In genomic region chr5:88746438-88746882, GRCh38 we compare ENCODE assay signal across 10 cellular contexts.
DNase-seq lines count a peak whose midpoint lies in the region; ATAC-seq and TF ChIP-seq lines count a peak whose summit lies in the region.
"Had no signal": no experiment of that assay in that cellular context is flagged by ENCODE, and none has a peak within 500 bp of the region (broad histone marks: within the 10 kb centered on the region; RNA-seq: fewer than 3 reads in every experiment).

No MANE protein-coding gene starts in this region.

- H3K36me3 Mint-ChIP-seq in CD4-positive, alpha-beta memory T cell: no peaks in the 10 kb centered on the region

- no peak for TF ChIP-seq CTCF in GM12865 (IDR thresholded peaks at IDR 0.05; ENCODE audit: insufficient read depth, low read depth, low read length, missing control alignments)

- no peak overlapping the region for H3K4me3 ChIP-seq in GM12865 (ENCODE audit: low read depth, low read length)
- H3K4me3 ChIP-seq in CD4-positive, alpha-beta memory T cell (ENCODE audit: low read length in 2 of 2): no peak overlapping the region

- CTCF ChIA-PET in CD4-positive, alpha-beta memory T cell (lab: Charles Lee; ENCODE audit: partially characterized antibody): interaction anchor here (3.0 kb wide), 1 partner anchor 17 kb away, joined by 12 read pairs; no protein-coding TSS in a partner anchor

- H3K27ac Mint-ChIP-seq in CD4-positive, alpha-beta memory T cell: no peak overlapping the region

- no peaks in the 10 kb centered on the region for H3K9me3 Mint-ChIP-seq in CD4-positive, alpha-beta memory T cell

- POLR2A ChIA-PET in CD4-positive, alpha-beta memory T cell (lab: Charles Lee; ENCODE audit: partially characterized antibody): no interaction called here

- intact Hi-C loops in CD4-positive, alpha-beta memory T cell (cut with micrococcal nuclease): no loop called here

- peaks cover 2% of the 10 kb centered on the region for H3K4me1 ChIP-seq in CD4-positive, alpha-beta memory T cell (ENCODE audit: insufficient read depth, low read length)

- ATAC-seq in GM19397 (IDR thresholded peaks at IDR 0.05; ENCODE audit: unreplicated experiment) (peak; percentile 78), HG02870 (IDR thresholded peaks at IDR 0.05; ENCODE audit: unreplicated experiment) (peak; percentile 79), HG03571 (IDR thresholded peaks at IDR 0.05; ENCODE audit: unreplicated experiment) (peak; percentile 67)

- H3K4me3 Mint-ChIP-seq in CD4-positive, alpha-beta memory T cell: no peak overlapping the region

- H3K36me3 ChIP-seq in CD4-positive, alpha-beta memory T cell (ENCODE audit: insufficient read depth, low read length): no peaks in the 10 kb centered on the region

- peaks cover 1 to 4% of the 10 kb centered on the region in 2 donors for H3K27me3 Mint-ChIP-seq in CD4-positive, alpha-beta memory T cell

- peak; percentile 78 for DNase-seq in GM12865 (ENCODE audit: low read depth)
- DNase-seq in CD4-positive, alpha-beta memory T cell: no peak
- DNase-seq in H4 (ENCODE audit: low spot score): no peak
- DNase-seq in SW 1271 (lab: John Stamatoyannopoulos, UW): no peak
- DNase-seq in NCI-H2029 treated with DMSO at 0.1 percent for 48 hours (lab: John Stamatoyannopoulos, UW): no peak
- DNase-seq: activated CD4-positive, alpha-beta T cell treated with anti-CD3 and anti-CD28 coated beads, Interleukin-2, amount 50 U/mL, for 4 hours; NCI-H187 had no signal

- H3K27ac ChIP-seq in CD4-positive, alpha-beta memory T cell (ENCODE audit: low read depth, low read length): no peak overlapping the region

- H3K27me3 ChIP-seq in CD4-positive, alpha-beta memory T cell (ENCODE audit: insufficient read depth, low read length): no peaks in the 10 kb centered on the region

- peaks cover 2 to 4% (median 2%) of the 10 kb centered on the region in 4 donors for H3K4me1 Mint-ChIP-seq in CD4-positive, alpha-beta memory T cell

- H3K9me3 ChIP-seq in CD4-positive, alpha-beta memory T cell (ENCODE audit: control insufficient read depth in 1 of 2, low read length in 2 of 2): no peaks in the 10 kb centered on the region
